Comparison of ENCODE assay signal across 8 cellular contexts in genomic region chr1:235642021-235642942, GRCh38. TPM values are rescaled to one million over a fixed set of nuclear protein-coding genes. Genes with fewer than 3 reads are reported as not detected.
A peak's percentile ranks its signal among the peaks of the same experiment; 100 is the strongest.
DNase-seq lines count a peak whose midpoint lies in the region; ATAC-seq and TF ChIP-seq lines count a peak whose summit lies in the region.

No MANE protein-coding gene starts in this region.

- H4K8ac ChIP-seq in mesenchymal stem cell (ENCODE audit: low read length), result no peak overlapping the region

- 43% methylated on average over 43 of the region's 46 CpGs for WGBS in mesenchymal stem cell
- 53% methylated on average over 45 of the region's 46 CpGs for WGBS in suprapubic skin

- peak overlapping the region; percentile 37 to 54 for H3K18ac ChIP-seq in mesenchymal stem cell (ENCODE audit: low read depth in 1 of 2, low read length in 2 of 2)

- no peak overlapping the region for H3K27ac ChIP-seq in mesenchymal stem cell (ENCODE audit: low read length, poor library complexity, severe bottlenecking)
- H3K27ac ChIP-seq in suprapubic skin, result no peak overlapping the region

- peaks cover 24 to 76% of the 10 kb centered on the region in 2 experiments for H3K27me3 ChIP-seq in mesenchymal stem cell (ENCODE audit: control insufficient read depth in 1 of 2, insufficient read depth in 1 of 2, low read length in 2 of 2)
- H3K27me3 ChIP-seq in suprapubic skin, result peaks cover 25% of the 10 kb centered on the region

- peaks cover 9% of the 10 kb centered on the region for H3K4me1 ChIP-seq in mesenchymal stem cell (ENCODE audit: control insufficient read depth, insufficient read depth, low read depth, low read length)
- H3K4me1 ChIP-seq in suprapubic skin, result peaks cover 9% of the 10 kb centered on the region

- H2BK120ac ChIP-seq in mesenchymal stem cell (ENCODE audit: low read depth, low read length), result no peak overlapping the region

- peak overlapping the region in 1 of 2 experiments; percentile 4 for H2BK12ac ChIP-seq in mesenchymal stem cell (ENCODE audit: low read length in 2 of 2)

- no peak for TF ChIP-seq CTCF in suprapubic skin (IDR thresholded peaks at IDR 0.05)

- TF ChIP-seq EP300 in suprapubic skin (IDR thresholded peaks at IDR 0.05), result no peak

- DNase-seq in activated gamma-delta T cell (lab: John Stamatoyannopoulos, UW) (peak; percentile 52), mesenchymal stem cell (peak; percentile 77), suprapubic skin (ENCODE audit: low spot score in 2 of 2) (no peak), left ventricle myocardium superior (no peak), GOT3 (lab: John Stamatoyannopoulos, UW) (no peak)

- H3K23ac ChIP-seq in mesenchymal stem cell (ENCODE audit: low read length in 2 of 2), result peak overlapping the region in 1 of 2 experiments; percentile 26

- no peak overlapping the region for H3K14ac ChIP-seq in mesenchymal stem cell (ENCODE audit: low read length in 2 of 2)

- no peaks in the 10 kb centered on the region for H3K9me3 ChIP-seq in mesenchymal stem cell (ENCODE audit: control insufficient read depth, low read length)
- no peaks in the 10 kb centered on the region for H3K9me3 ChIP-seq in suprapubic skin

- no peak overlapping the region for H2AK5ac ChIP-seq in mesenchymal stem cell (ENCODE audit: low read length, severe bottlenecking)

- no peaks in the 10 kb centered on the region for H3K36me3 ChIP-seq in mesenchymal stem cell (ENCODE audit: control insufficient read depth in 1 of 2, insufficient read depth in 2 of 2, low read depth in 1 of 2, low read length in 2 of 2)
- no peaks in the 10 kb centered on the region for H3K36me3 ChIP-seq in suprapubic skin

- no peaks in the 10 kb centered on the region for H3K79me1 ChIP-seq in mesenchymal stem cell (replicated peaks; ENCODE audit: low read length, poor library complexity, severe bottlenecking)

- no peak overlapping the region for H3K4ac ChIP-seq in mesenchymal stem cell (ENCODE audit: low read depth in 1 of 2, low read length in 2 of 2)

- TF ChIP-seq POLR2A in suprapubic skin (IDR thresholded peaks at IDR 0.05), result no peak

- no peak overlapping the region for H3K4me2 ChIP-seq in mesenchymal stem cell (ENCODE audit: low read length, poor library complexity, severe bottlenecking)

- H2BK15ac ChIP-seq in mesenchymal stem cell (ENCODE audit: low read depth, poor library complexity, severe bottlenecking), result no peak overlapping the region

- H4K91ac ChIP-seq in mesenchymal stem cell (ENCODE audit: low read length), result peak overlapping the region; percentile 35

- H3K4me3 ChIP-seq in mesenchymal stem cell (ENCODE audit: insufficient read depth in 1 of 2, low read depth in 1 of 2, low read length in 2 of 2) (no peak overlapping the region), suprapubic skin (peak overlapping the region; percentile 33)

- ATAC-seq in GM18909 (IDR thresholded peaks at IDR 0.05; ENCODE audit: poor library complexity, unreplicated experiment), result peak; percentile 63
- ATAC-seq in HG03354 (IDR thresholded peaks at IDR 0.05; ENCODE audit: poor library complexity, severe bottlenecking, unreplicated experiment), result peak; percentile 73
- ATAC-seq in left ventricle myocardium superior, result no peak

- intact Hi-C loops in left ventricle myocardium superior (cut with micrococcal nuclease), result no loop called here

- peak overlapping the region; percentile 30 for H2AFZ ChIP-seq in mesenchymal stem cell (ENCODE audit: low read depth, low read length)

- H3K9ac ChIP-seq in mesenchymal stem cell (ENCODE audit: low read length), result no peak overlapping the region

- H2BK5ac ChIP-seq in mesenchymal stem cell (ENCODE audit: low read depth, low read length, poor library complexity, severe bottlenecking), result no peak overlapping the region

TF ChIP-seq in PFSK-1, 5 proteins besides CTCF, POLR2A, EP300 and RAD21:
- peak in 1 of 2 experiments; percentile 69; a peak in 2 of 4 replicates for TF ChIP-seq REST (IDR thresholded peaks at IDR 0.05; ENCODE audit: insufficient read depth in 1 of 2, low read depth in 2 of 2, low read length in 2 of 2)
- TF ChIP-seq SIN3A (IDR thresholded peaks at IDR 0.05; ENCODE audit: borderline replicate concordance, insufficient read depth, low read length), result no peak
- TF ChIP-seq FOXP2 (optimal IDR thresholded peaks at IDR 0.05; ENCODE audit: borderline replicate concordance, extremely low read depth, extremely low read length, insufficient read depth), result peak; percentile 92
- TF ChIP-seq TAF1 (IDR thresholded peaks at IDR 0.05; ENCODE audit: borderline replicate concordance, insufficient read depth, low read length), result no peak
- no peak for TF ChIP-seq POLR2AphosphoS5 (IDR thresholded peaks at IDR 0.05; ENCODE audit: low read depth, low read length)
TF ChIP-seq in PFSK-1: peak in this region for 2.

RNA-seq across cellular contexts. Expression of gene GNG4, which starts 7.3 kb away (rescaled TPM):
- polyA plus RNA-seq in PFSK-1 (2012; ENCODE audit: insufficient read length, low read depth), result 1.9 TPM
- 0.07 TPM for polyA plus RNA-seq in mesenchymal stem cell (2013, experiment 1 of 2)
- 0.14 TPM for polyA plus RNA-seq in mesenchymal stem cell (2013, experiment 2 of 2)
- total RNA-seq in suprapubic skin (under 1 TPM in 3 of 4 donors, not detected in 1; 0.13 to 0.76 (median 0.72) TPM), left ventricle myocardium superior (not detected)

Comparison
In these comparisons a context has a peak if more than half of its experiments do, and no peak if none do; other contexts are left out.
1. DNase-seq: peak in activated gamma-delta T cell (single experiment) and mesenchymal stem cell (single experiment); none in suprapubic skin (0 of 2), left ventricle myocardium superior (single experiment) and GOT3 (single experiment).